ENCODE assay signal across 16 cellular contexts in genomic region chr4:108861339-108861738, GRCh38.
DNase-seq lines count a peak whose midpoint lies in the region; ATAC-seq, FAIRE-seq and TF ChIP-seq lines count a peak whose summit lies in the region.
"Had no signal": no experiment of that assay in that cellular context is flagged by ENCODE, and none has a peak within 500 bp of the region (broad histone marks: within the 10 kb centered on the region; RNA-seq: fewer than 3 reads in every experiment).

No MANE protein-coding gene starts in this region.

- TF ChIP-seq RAD21 in A549 (conservative IDR thresholded peaks at IDR 0.05 in 1 of 2, IDR thresholded peaks at IDR 0.05 in 1 of 2), result no peak

- TF ChIP-seq EP300 in A549 (IDR thresholded peaks at IDR 0.05), result no peak

- no peak for ATAC-seq in A549
- ATAC-seq in omental fat pad (ENCODE audit: low FRiP score), result no peak
- ATAC-seq: T-helper 17 cell had no signal

- POLR2A ChIA-PET in A549 (lab: Yijun Ruan, JAX), result no interaction called here
- POLR2A ChIA-PET in HEK293 (lab: Yijun Ruan, JAX), result no interaction called here

- no peak for TF ChIP-seq CTCF in A549 (IDR thresholded peaks at IDR 0.05)
- TF ChIP-seq CTCF in HEK293 (tag by site-specific recombination; IDR thresholded peaks at IDR 0.05), result no peak
- no peak for TF ChIP-seq CTCF in coronary artery (IDR thresholded peaks at IDR 0.05)
- TF ChIP-seq CTCF in omental fat pad (IDR thresholded peaks at IDR 0.05), result no peak

- H3K4me1 ChIP-seq in A549, result no peaks in the 10 kb centered on the region
- H3K4me1 ChIP-seq in HEK293 (ENCODE audit: control insufficient read depth, insufficient read depth, low read length), result no peaks in the 10 kb centered on the region
- H3K4me1 ChIP-seq: parathyroid adenoma had no signal

- WGBS in A549 (ENCODE audit: missing lambda C conversion rate), result 19% methylated on average over 2 of the region's 2 CpGs

- H3K4me3 ChIP-seq in A549, result no peak overlapping the region
- H3K4me3 ChIP-seq in HEK293 (ENCODE audit: low read depth, low read length), result no peak overlapping the region
- H3K4me3 ChIP-seq in coronary artery, result no peak overlapping the region
- H3K4me3 ChIP-seq: BLaER1 had no signal

- TF ChIP-seq POLR2A in A549 (IDR thresholded peaks at IDR 0.05; ENCODE audit: low read length), result no peak

- CTCF ChIA-PET in A549 (lab: Yijun Ruan, JAX), result no interaction called here
- CTCF ChIA-PET in HEK293 (lab: Yijun Ruan, JAX), result no interaction called here

- no peak for FAIRE-seq in A549 (lab: Jason Lieb, UNC)

- no peak for DNase-seq in A549 (ENCODE audit: low read depth in 1 of 2, low spot score in 1 of 2)
- DNase-seq in amniotic epithelial cell (ENCODE audit: low read depth), result peak; percentile 54
- DNase-seq in iris pigment epithelial cell (ENCODE audit: low read depth), result peak; percentile 20
- no peak for DNase-seq in coronary artery (ENCODE audit: low spot score)
- no peak for DNase-seq in DMS153 (lab: John Stamatoyannopoulos, UW)
- no peak for DNase-seq in omental fat pad (ENCODE audit: low spot score)
- DNase-seq in NCI-H128 (lab: John Stamatoyannopoulos, UW; ENCODE audit: unreplicated experiment), result no peak
- DNase-seq: activated naive CD8-positive, alpha-beta T cell treated with anti-CD3 and anti-CD28 coated beads, Interleukin-2, amount 10 ng/mL, durations not matched to agents 7 days and 5 days; GDM1; glutamatergic neuron; KG1; stimulated activated naive CD4-positive, alpha-beta T cell treated with Interleukin-2 at 50 U/mL for 16 hours; T-helper 17 cell had no signal

- H3K9me3 ChIP-seq in A549 (no peaks in the 10 kb centered on the region), HEK293 (ENCODE audit: control insufficient read depth, insufficient read depth, low read depth, low read length) (no peaks in the 10 kb centered on the region)
- H3K9me3 ChIP-seq: BLaER1 had no signal

- no peak overlapping the region for H3K4me2 ChIP-seq in A549
- H3K4me2 ChIP-seq: BLaER1 had no signal

- H3K27ac ChIP-seq in A549, result no peak overlapping the region
- H3K27ac ChIP-seq in HEK293 (ENCODE audit: extremely low read depth, low read depth, low read length), result no peak overlapping the region
- H3K27ac ChIP-seq in coronary artery, result no peak overlapping the region
- H3K27ac ChIP-seq: BLaER1, parathyroid adenoma had no signal

- H3K36me3 ChIP-seq in HEK293 (ENCODE audit: control insufficient read depth in 2 of 2, insufficient read depth in 1 of 2, low read length in 2 of 2), result no peaks in the 10 kb centered on the region
- H3K36me3 ChIP-seq: BLaER1 had no signal

TF ChIP-seq in A549, 52 proteins besides CTCF, POLR2A, EP300 and RAD21:
- TF ChIP-seq REST (IDR thresholded peaks at IDR 0.05) (peak; percentile 71), EHMT2 (IDR thresholded peaks at IDR 0.05; ENCODE audit: low read depth) (no peak), MYC (IDR thresholded peaks at IDR 0.05; ENCODE audit: borderline replicate concordance, low read length) (no peak), CBX8 (IDR thresholded peaks at IDR 0.05) (no peak), BHLHE40 (IDR thresholded peaks at IDR 0.05; ENCODE audit: low read depth, low read length) (no peak)

TF ChIP-seq in HEK293, 187 proteins besides CTCF, POLR2A, EP300 and RAD21:
- TF ChIP-seq REST (tag by site-specific recombination; IDR thresholded peaks at IDR 0.05) (peak; percentile 90), ZBTB6 (tag by site-specific recombination; IDR thresholded peaks at IDR 0.05) (no peak)

Comparison
In these comparisons a context has a peak if more than half of its experiments do, and no peak if none do; other contexts are left out.
1. DNase-seq: peak in amniotic epithelial cell (single experiment) and iris pigment epithelial cell (single experiment); none in A549 (0 of 2), coronary artery (single experiment), DMS153 (single experiment), omental fat pad (single experiment) and NCI-H128 (single experiment).
2. Of the 5 proteins assayed by ChIP-seq in both HEK293 and A549: peak only in HEK293: none; only in A549: none; in both: REST; in neither: 4.